Comparison of ENCODE assay signal across 22 cellular contexts in genomic region chr2:52686935-52687334, GRCh38.
DNase-seq lines count a peak whose midpoint lies in the region; FAIRE-seq and TF ChIP-seq lines count a peak whose summit lies in the region.
"Had no signal": no experiment of that assay in that cellular context is flagged by ENCODE, and none has a peak within 500 bp of the region (broad histone marks: within the 10 kb centered on the region; RNA-seq: fewer than 3 reads in every experiment).

No MANE protein-coding gene starts in this region.

- H3K27me3 Mint-ChIP-seq in astrocyte (ENCODE audit: low read depth, unreplicated experiment) (no peaks in the 10 kb centered on the region), CD14-positive monocyte (ENCODE audit: low read depth in 3 of 3) (peaks cover 0 to 2% (median 2%) of the 10 kb centered on the region in 3 donors)

- H4K20me1 ChIP-seq in astrocyte (ENCODE audit: insufficient read depth, low read length) (no peaks in the 10 kb centered on the region), fibroblast of lung (ENCODE audit: control insufficient read depth, extremely low read depth, insufficient read depth, low read length) (no peaks in the 10 kb centered on the region), Karpas-422 (ENCODE audit: insufficient read depth, low read depth, low read length) (no peaks in the 10 kb centered on the region)
- H4K20me1 ChIP-seq: BLaER1 had no signal

- H3K9me2 ChIP-seq in Karpas-422 (replicated peaks; ENCODE audit: insufficient read depth, low read length) = 0 out of 2 replicates have a peak, but pooled peaks cover 5% of the 10 kb centered on the region

- H3K9me3 Mint-ChIP-seq in astrocyte (ENCODE audit: unreplicated experiment) (peaks cover 10% of the 10 kb centered on the region), CD14-positive monocyte (peaks cover 4 to 15% (median 5%) of the 10 kb centered on the region in 7 donors)

- H3K27ac Mint-ChIP-seq in astrocyte (ENCODE audit: unreplicated experiment) = no peak overlapping the region
- no peak overlapping the region for H3K27ac Mint-ChIP-seq in CD14-positive monocyte
- H3K27ac Mint-ChIP-seq: CD8-positive, alpha-beta T cell had no signal

- no peaks in the 10 kb centered on the region for H3K9me3 ChIP-seq in astrocyte (ENCODE audit: insufficient read depth, low read depth, low read length)
- H3K9me3 ChIP-seq in fibroblast of lung (ENCODE audit: control insufficient read depth, insufficient read depth, low read depth, low read length) = no peaks in the 10 kb centered on the region
- peaks cover 15% of the 10 kb centered on the region for H3K9me3 ChIP-seq in Karpas-422 (ENCODE audit: low read length)

- H3K4me1 Mint-ChIP-seq in astrocyte (ENCODE audit: low read depth, unreplicated experiment) (no peaks in the 10 kb centered on the region), CD14-positive monocyte (no peaks in the 10 kb centered on the region)

- intact Hi-C loops in CD14-positive monocyte (cut with micrococcal nuclease) = no loop called here

- no peak overlapping the region for H3K4me3 Mint-ChIP-seq in astrocyte (ENCODE audit: unreplicated experiment)
- no peak overlapping the region for H3K4me3 Mint-ChIP-seq in CD14-positive monocyte
- H3K4me3 Mint-ChIP-seq: CD8-positive, alpha-beta T cell had no signal

- H3K36me3 ChIP-seq in astrocyte (ENCODE audit: insufficient read depth, low read length) (no peaks in the 10 kb centered on the region), fibroblast of lung (ENCODE audit: control insufficient read depth, insufficient read depth, low read length) (no peaks in the 10 kb centered on the region), Karpas-422 (ENCODE audit: insufficient read depth, low read length) (no peaks in the 10 kb centered on the region)
- H3K36me3 ChIP-seq: BLaER1 had no signal

- H3K79me2 ChIP-seq in astrocyte (ENCODE audit: insufficient read depth, low read length) (no peaks in the 10 kb centered on the region), fibroblast of lung (ENCODE audit: control insufficient read depth, insufficient read depth, low read length) (no peaks in the 10 kb centered on the region), Karpas-422 (ENCODE audit: low read length) (no peaks in the 10 kb centered on the region)

- H3K4me1 ChIP-seq in astrocyte (ENCODE audit: insufficient read depth, low read length) = no peaks in the 10 kb centered on the region
- no peaks in the 10 kb centered on the region for H3K4me1 ChIP-seq in fibroblast of lung (ENCODE audit: control insufficient read depth, extremely low read depth, insufficient read depth, low read length)
- H3K4me1 ChIP-seq in Karpas-422 (ENCODE audit: low read length) = no peaks in the 10 kb centered on the region
- H3K4me1 ChIP-seq: BLaER1 had no signal

- no peak for FAIRE-seq in astrocyte (lab: Jason Lieb, UNC)
- FAIRE-seq: GM18507, H1 had no signal

- TF ChIP-seq CTCF in astrocyte (IDR thresholded peaks at IDR 0.05; ENCODE audit: insufficient read depth, low read depth, low read length) = no peak
- no peak for TF ChIP-seq CTCF in fibroblast of lung (conservative IDR thresholded peaks at IDR 0.05 in 1 of 2, IDR thresholded peaks at IDR 0.05 in 1 of 2; ENCODE audit: low read depth in 1 of 2, low read length in 2 of 2)
- no peak for TF ChIP-seq CTCF in CD14-positive monocyte (IDR thresholded peaks at IDR 0.05)

- H2AFZ ChIP-seq in astrocyte (ENCODE audit: low read depth, low read length) = no peak overlapping the region
- H2AFZ ChIP-seq in fibroblast of lung (ENCODE audit: low read length) = no peak overlapping the region
- H2AFZ ChIP-seq in Karpas-422 (ENCODE audit: low read length) = no peak overlapping the region

- H3K4me3 ChIP-seq in astrocyte (ENCODE audit: insufficient read depth, low read depth, low read length) = no peak overlapping the region
- H3K4me3 ChIP-seq in fibroblast of lung (replicated peaks in 1 of 4; ENCODE audit: control extremely low read depth in 1 of 4, insufficient read depth in 1 of 4, low read depth in 3 of 4, low read length in 4 of 4) = no peak overlapping the region
- H3K4me3 ChIP-seq in Karpas-422 (ENCODE audit: low read length) = no peak overlapping the region
- H3K4me3 ChIP-seq: BLaER1 had no signal

- no peaks in the 10 kb centered on the region for H3K36me3 Mint-ChIP-seq in astrocyte (ENCODE audit: low read depth, unreplicated experiment)
- H3K36me3 Mint-ChIP-seq in CD14-positive monocyte = no peaks in the 10 kb centered on the region
- H3K36me3 Mint-ChIP-seq: CD8-positive, alpha-beta T cell had no signal

- H3K27me3 ChIP-seq in astrocyte (ENCODE audit: insufficient read depth, low read length) = no peaks in the 10 kb centered on the region
- H3K27me3 ChIP-seq in fibroblast of lung (ENCODE audit: control insufficient read depth, insufficient read depth, low read length) = no peaks in the 10 kb centered on the region
- no peaks in the 10 kb centered on the region for H3K27me3 ChIP-seq in Karpas-422 (ENCODE audit: low read length)
- H3K27me3 ChIP-seq: BLaER1 had no signal

- H3K4me2 ChIP-seq in astrocyte (ENCODE audit: low read length) (no peak overlapping the region), fibroblast of lung (ENCODE audit: extremely low read depth, insufficient read depth, low read length) (no peak overlapping the region), Karpas-422 (ENCODE audit: low read depth, low read length, poor library complexity, severe bottlenecking) (no peak overlapping the region)
- H3K4me2 ChIP-seq: BLaER1 had no signal

- no peak overlapping the region for H3K27ac ChIP-seq in astrocyte (ENCODE audit: low read depth, low read length)
- no peak overlapping the region for H3K27ac ChIP-seq in fibroblast of lung (ENCODE audit: insufficient read depth, low read length)
- H3K27ac ChIP-seq in Karpas-422 (ENCODE audit: low read length) = no peak overlapping the region
- H3K27ac ChIP-seq: BLaER1 had no signal

- H3K9ac ChIP-seq in astrocyte (ENCODE audit: low read length) = no peak overlapping the region
- no peak overlapping the region for H3K9ac ChIP-seq in fibroblast of lung (ENCODE audit: insufficient read depth, low read length)
- no peak overlapping the region for H3K9ac ChIP-seq in Karpas-422 (ENCODE audit: low read length)
- H3K9ac ChIP-seq: BLaER1 had no signal

- DNase-seq in HT1080 (ENCODE audit: low read depth) (peak; percentile 31), astrocyte (ENCODE audit: low read depth) (peak; percentile 48), fibroblast of lung (ENCODE audit: low read depth in 2 of 2) (peak; percentile 25 to 64), renal cortical epithelial cell (ENCODE audit: low read depth) (peak; percentile 21), Karpas-422 (no peak), T-helper 1 cell (no peak), CD14-positive monocyte (ENCODE audit: low spot score) (no peak)
- DNase-seq: Calu3; CD8-positive, alpha-beta T cell; DMS153; GDM1; Kasumi-1; MM.1S; NCI-H1048; NCI-H1417 treated with DMSO at 0.1 percent for 48 hours; NCI-H187; NCI-H2107; NCI-H69; Right ventricle myocardium superior had no signal

Comparison
In these comparisons a context has a peak if more than half of its experiments do, and no peak if none do; other contexts are left out.
1. DNase-seq: peak in HT1080 (single experiment), astrocyte (single experiment), fibroblast of lung (2 of 2) and renal cortical epithelial cell (single experiment); none in Karpas-422 (single experiment), T-helper 1 cell (0 of 5) and CD14-positive monocyte (single experiment).